ENCODE assay signal across 18 cellular contexts in genomic region chr4:184898793-184899192, GRCh38.
A peak's percentile ranks its signal among the peaks of the same experiment; 100 is the strongest.
DNase-seq lines count a peak whose midpoint lies in the region; ATAC-seq and TF ChIP-seq lines count a peak whose summit lies in the region.
"Had no signal": no experiment of that assay in that cellular context is flagged by ENCODE, and none has a peak within 500 bp of the region (broad histone marks: within the 10 kb centered on the region; RNA-seq: fewer than 3 reads in every experiment).

No MANE protein-coding gene starts in this region.

- no peaks in the 10 kb centered on the region for H3K36me3 Mint-ChIP-seq in activated naive CD4-positive, alpha-beta T cell treated with anti-CD3 and anti-CD28 coated beads, Interleukin-2, amount 50 U/mL, for 72 hours

- CTCF ChIA-PET in mammary epithelial cell (lab: Charles Lee; ENCODE audit: low non-redundant PET), result no interaction called here

- H3K27me3 ChIP-seq in BLaER1 treated with 17β-estradiol and CSF1 and Interleukin-3, amounts not matched to agents 10 nM and 100 nM, result no peaks in the 10 kb centered on the region
- H3K27me3 ChIP-seq in OCI-LY3 (ENCODE audit: low read depth, low read length) (no peaks in the 10 kb centered on the region), mammary epithelial cell (ENCODE audit: insufficient read depth, low read length) (no peaks in the 10 kb centered on the region)
- H3K27me3 ChIP-seq: BE2C, SJCRH30 had no signal

- BruUV-seq in mammary epithelial cell (replicated peaks; lab: Mats Ljungman, UMichigan), result no TSS peak

- TF ChIP-seq CTCF in OCI-LY3 (IDR thresholded peaks at IDR 0.05; ENCODE audit: low read depth, low read length), result no peak
- TF ChIP-seq CTCF in mammary epithelial cell (conservative IDR thresholded peaks at IDR 0.05 in 1 of 2, IDR thresholded peaks at IDR 0.05 in 1 of 2; ENCODE audit: extremely low read depth in 1 of 2, insufficient read depth in 1 of 2, low read depth in 1 of 2, low read length in 2 of 2), result no peak

- intact Hi-C loops in mammary epithelial cell (cut with micrococcal nuclease), result no loop called here

- H3K9ac ChIP-seq in BLaER1 treated with 17β-estradiol and CSF1 and Interleukin-3, amounts not matched to agents 10 nM and 100 nM, result peak overlapping the region in 4 of 11 experiments; percentile 6 to 87 (median 64); a peak in 4 of 22 replicates
- peak overlapping the region; percentile 75; the same call in 1 of the 2 replicates for H3K9ac ChIP-seq in OCI-LY3 (ENCODE audit: low read length)
- H3K9ac ChIP-seq in mammary epithelial cell (ENCODE audit: insufficient read depth, low read length), result no peak overlapping the region

- peak; percentile 41 for DNase-seq in mammary epithelial cell
- peak; percentile 76 for DNase-seq in renal cortical epithelial cell (ENCODE audit: low read depth)
- DNase-seq in stimulated activated CD4-positive, alpha-beta T cell treated with anti-CD3 and anti-CD28 coated beads, Interleukin-4, amount 100 ng/mL, for 4 hours, result no peak
- no peak for DNase-seq in activated CD4-positive, CD25-positive, alpha-beta regulatory T cell (lab: John Stamatoyannopoulos, UW)
- DNase-seq in activated naive CD4-positive, alpha-beta T cell treated with anti-CD3 and anti-CD28 coated beads, Interleukin-2, amount 50 U/mL, for 72 hours (ENCODE audit: low spot score in 2 of 2), result no peak
- DNase-seq: BE2C; CD4-positive, alpha-beta memory T cell; COR-L47; NCI-H1092; NCI-H1417 treated with DMSO at 0.1 percent for 48 hours; NCI-H1694 treated with DMSO at 0.1 percent for 48 hours; NCI-H2081; NCI-H2227 treated with DMSO at 0.1 percent for 48 hours; NCI-H526 treated with DMSO at 0.1 percent for 48 hours; SJCRH30 had no signal

- H2AFZ ChIP-seq in OCI-LY3 (ENCODE audit: low read depth, low read length) (no peak overlapping the region), mammary epithelial cell (ENCODE audit: low read depth, low read length) (no peak overlapping the region)

- no peaks in the 10 kb centered on the region for H3K79me2 ChIP-seq in OCI-LY3 (ENCODE audit: low read length)
- H3K79me2 ChIP-seq in mammary epithelial cell (ENCODE audit: insufficient read depth, low read length), result no peaks in the 10 kb centered on the region

- in situ Hi-C loops in mammary epithelial cell (cut with MboI; ENCODE audit: low sequenced_read_pairs in 2 of 2), result no loop called here

- no peaks in the 10 kb centered on the region for H4K20me1 ChIP-seq in BLaER1 treated with 17β-estradiol and CSF1 and Interleukin-3, amounts not matched to agents 10 nM and 100 nM
- H4K20me1 ChIP-seq in OCI-LY3 (ENCODE audit: insufficient read depth, low read length), result no peaks in the 10 kb centered on the region
- H4K20me1 ChIP-seq in mammary epithelial cell (ENCODE audit: insufficient read depth, low read length), result no peaks in the 10 kb centered on the region

- ATAC-seq in activated naive CD4-positive, alpha-beta T cell treated with anti-CD3 and anti-CD28 coated beads, Interleukin-2, amount 50 U/mL, for 72 hours, result no peak

- peaks cover 0 to 19% (median 5%) of the 10 kb centered on the region in 11 experiments; a peak in 14 of 22 replicates for H3K9me3 ChIP-seq in BLaER1 treated with 17β-estradiol and CSF1 and Interleukin-3, amounts not matched to agents 10 nM and 100 nM (replicated peaks in 1 of 11)
- no peaks in the 10 kb centered on the region for H3K9me3 ChIP-seq in OCI-LY3 (ENCODE audit: insufficient read depth, low read length)
- H3K9me3 ChIP-seq in mammary epithelial cell (replicated peaks; ENCODE audit: insufficient read depth, low read length), result no peaks in the 10 kb centered on the region
- H3K9me3 ChIP-seq: BE2C, SJCRH30 had no signal

- 43% methylated on average over 5 of the region's 5 CpGs for WGBS in mammary epithelial cell (ENCODE audit: low coverage, missing lambda C conversion rate)

- H3K4me1 ChIP-seq in BLaER1 treated with 17β-estradiol and CSF1 and Interleukin-3, amounts not matched to agents 10 nM and 100 nM, result peaks cover 57 to 65% (median 63%) of the 10 kb centered on the region in 10 experiments
- peaks cover 50% of the 10 kb centered on the region for H3K4me1 ChIP-seq in OCI-LY3 (ENCODE audit: low read length)
- peaks cover 18% of the 10 kb centered on the region for H3K4me1 ChIP-seq in mammary epithelial cell (ENCODE audit: insufficient read depth, low read length)
- H3K4me1 ChIP-seq: BE2C, SJCRH30 had no signal

- peak overlapping the region in 1 of 2 donors; percentile 16 for H3K27ac Mint-ChIP-seq in activated naive CD4-positive, alpha-beta T cell treated with anti-CD3 and anti-CD28 coated beads, Interleukin-2, amount 50 U/mL, for 72 hours

- no peaks in the 10 kb centered on the region for H3K36me3 ChIP-seq in BLaER1 treated with 17β-estradiol and CSF1 and Interleukin-3, amounts not matched to agents 10 nM and 100 nM
- H3K36me3 ChIP-seq in OCI-LY3 (replicated peaks; ENCODE audit: low read depth, low read length) (no peaks in the 10 kb centered on the region), mammary epithelial cell (ENCODE audit: insufficient read depth, low read length) (no peaks in the 10 kb centered on the region)
- H3K36me3 ChIP-seq: BE2C, SJCRH30 had no signal

- no peak overlapping the region for H3K4me3 ChIP-seq in BLaER1 treated with 17β-estradiol and CSF1 and Interleukin-3, amounts not matched to agents 10 nM and 100 nM
- no peak overlapping the region for H3K4me3 ChIP-seq in OCI-LY3 (ENCODE audit: low read length)
- no peak overlapping the region for H3K4me3 ChIP-seq in mammary epithelial cell (replicated peaks in 1 of 3; ENCODE audit: insufficient read depth in 1 of 3, low read depth in 2 of 3, low read length in 3 of 3)
- H3K4me3 ChIP-seq: SJCRH30 had no signal

- peak overlapping the region in 6 of 11 experiments; percentile 59 to 97 (median 74); a peak in 9 of 22 replicates for H3K27ac ChIP-seq in BLaER1 treated with 17β-estradiol and CSF1 and Interleukin-3, amounts not matched to agents 10 nM and 100 nM
- H3K27ac ChIP-seq in OCI-LY3 (ENCODE audit: low read length) (no peak overlapping the region), mammary epithelial cell (ENCODE audit: insufficient read depth, low read depth, low read length) (no peak overlapping the region)
- H3K27ac ChIP-seq: HL-60, SJCRH30 had no signal

- peak overlapping the region; percentile 66 to 91 (median 87) for H3K4me2 ChIP-seq in BLaER1 treated with 17β-estradiol and CSF1 and Interleukin-3, amounts not matched to agents 10 nM and 100 nM
- H3K4me2 ChIP-seq in OCI-LY3 (ENCODE audit: low read length) (peak overlapping the region; percentile 91), mammary epithelial cell (ENCODE audit: insufficient read depth, low read depth, low read length) (no peak overlapping the region)

- H3K9me3 Mint-ChIP-seq in activated naive CD4-positive, alpha-beta T cell treated with anti-CD3 and anti-CD28 coated beads, Interleukin-2, amount 50 U/mL, for 72 hours, result no peaks in the 10 kb centered on the region

- dilution Hi-C loops in mammary epithelial cell (cut with HindIII; ENCODE audit: low sequenced_read_pairs), result no loop called here

Comparison
In these comparisons a context has a peak if more than half of its experiments do, and no peak if none do; other contexts are left out.
1. H3K27ac ChIP-seq: peak in BLaER1 treated with 17β-estradiol and CSF1 and Interleukin-3, amounts not matched to agents 10 nM and 100 nM (6 of 11); none in OCI-LY3 (single experiment) and mammary epithelial cell (single experiment).
2. DNase-seq: peak in mammary epithelial cell (single experiment) and renal cortical epithelial cell (single experiment); none in stimulated activated CD4-positive, alpha-beta T cell treated with anti-CD3 and anti-CD28 coated beads, Interleukin-4, amount 100 ng/mL, for 4 hours (0 of 2), activated CD4-positive, CD25-positive, alpha-beta regulatory T cell (0 of 4) and activated naive CD4-positive, alpha-beta T cell treated with anti-CD3 and anti-CD28 coated beads, Interleukin-2, amount 50 U/mL, for 72 hours (0 of 2).